In genomic region chr12:25958254-25959068, GRCh38 we compare ENCODE assay signal across 8 cellular contexts. TPM values are rescaled to one million over a fixed set of nuclear protein-coding genes. Genes with fewer than 3 reads are reported as not detected.
A peak's percentile ranks its signal among the peaks of the same experiment; 100 is the strongest.
DNase-seq lines count a peak whose midpoint lies in the region; ATAC-seq and TF ChIP-seq lines count a peak whose summit lies in the region.

A gene with protein sequence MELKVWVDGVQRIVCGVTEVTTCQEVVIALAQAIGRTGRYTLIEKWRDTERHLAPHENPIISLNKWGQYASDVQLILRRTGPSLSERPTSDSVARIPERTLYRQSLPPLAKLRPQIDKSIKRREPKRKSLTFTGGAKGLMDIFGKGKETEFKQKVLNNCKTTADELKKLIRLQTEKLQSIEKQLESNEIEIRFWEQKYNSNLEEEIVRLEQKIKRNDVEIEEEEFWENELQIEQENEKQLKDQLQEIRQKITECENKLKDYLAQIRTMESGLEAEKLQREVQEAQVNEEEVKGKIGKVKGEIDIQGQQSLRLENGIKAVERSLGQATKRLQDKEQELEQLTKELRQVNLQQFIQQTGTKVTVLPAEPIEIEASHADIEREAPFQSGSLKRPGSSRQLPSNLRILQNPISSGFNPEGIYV (plus strand): TSS chr12:25958682. CDS start chr12:26055344, 96,662 bp downstream.

- peak within 1 kb of the TSS; percentile 85 for H3K4me3 Mint-ChIP-seq in T-helper 1 cell treated with Interleukin-12 subunit alpha and Interleukin-12 subunit beta and Interleukin-4 antibody, amounts not matched to agents 30 μg/mL and 1 μg/mL, for 36 hours
- peak within 1 kb of the TSS; percentile 81 for H3K4me3 Mint-ChIP-seq in T-helper 17 cell
- peak within 1 kb of the TSS; percentile 80 for H3K4me3 Mint-ChIP-seq in stimulated activated naive CD8-positive, alpha-beta T cell treated with anti-CD3 and anti-CD28 coated beads, Interleukin-15, Interleukin-2, amounts not matched to agents 100 ng/mL and 50 ng/mL, for 24 hours

- in situ Hi-C loops in KBM-7 (cut with MboI; ENCODE audit: low pct_unique_long_range_greater_than_20kb, low sequenced_read_pairs): no loop called here

- H3K9me3 Mint-ChIP-seq in T-helper 1 cell treated with Interleukin-12 subunit alpha and Interleukin-12 subunit beta and Interleukin-4 antibody, amounts not matched to agents 30 μg/mL and 1 μg/mL, for 36 hours: no peaks in the 10 kb centered on the region
- H3K9me3 Mint-ChIP-seq in stimulated activated naive CD8-positive, alpha-beta T cell treated with anti-CD3 and anti-CD28 coated beads, Interleukin-15, Interleukin-2, amounts not matched to agents 100 ng/mL and 50 ng/mL, for 24 hours: no peaks in the 10 kb centered on the region

- ATAC-seq in GM21825 (IDR thresholded peaks at IDR 0.05; ENCODE audit: unreplicated experiment): peak; percentile 91
- peak; percentile 36 for ATAC-seq in T-helper 17 cell

- no peaks in the 10 kb centered on the region for H3K9me3 ChIP-seq in T-helper 17 cell (ENCODE audit: control insufficient read depth, low read length, poor library complexity, severe bottlenecking)
- H3K9me3 ChIP-seq in ectodermal cell (ENCODE audit: control insufficient read depth, low read length): no peaks in the 10 kb centered on the region
- no peaks in the 10 kb centered on the region for H3K9me3 ChIP-seq in liver (ENCODE audit: control insufficient read depth in 4 of 4, low read length in 3 of 4)

- WGBS in ectodermal cell, 2 experiments: 0% methylated on average over 140 of the region's 140 CpGs
- under 1% methylated on average over 140 of the region's 140 CpGs for WGBS in liver

- no peak for TF ChIP-seq CTCF in liver (IDR thresholded peaks at IDR 0.05; ENCODE audit: low read depth, low read length, missing input control)

- peaks cover 65% of the 10 kb centered on the region for H3K27me3 Mint-ChIP-seq in T-helper 1 cell treated with Interleukin-12 subunit alpha and Interleukin-12 subunit beta and Interleukin-4 antibody, amounts not matched to agents 30 μg/mL and 1 μg/mL, for 36 hours (ENCODE audit: low read depth)
- H3K27me3 Mint-ChIP-seq in T-helper 17 cell: peaks cover 82% of the 10 kb centered on the region
- peaks cover 75% of the 10 kb centered on the region for H3K27me3 Mint-ChIP-seq in stimulated activated naive CD8-positive, alpha-beta T cell treated with anti-CD3 and anti-CD28 coated beads, Interleukin-15, Interleukin-2, amounts not matched to agents 100 ng/mL and 50 ng/mL, for 24 hours

- H3K36me3 ChIP-seq in ectodermal cell (ENCODE audit: control insufficient read depth, insufficient read depth, low read length) (peaks cover 2% of the 10 kb centered on the region), liver (ENCODE audit: control insufficient read depth in 4 of 4, insufficient read depth in 3 of 4, low read depth in 1 of 4, low read length in 3 of 4) (peaks cover 0 to 5% (median 3%) of the 10 kb centered on the region in 4 donors)

- DNase-seq in T-helper 1 cell: no peak
- peak; percentile 40 for DNase-seq in KBM-7
- no peak for DNase-seq in T-helper 17 cell

- H3K27me3 ChIP-seq in ectodermal cell (ENCODE audit: control insufficient read depth, insufficient read depth, low read length, poor library complexity, severe bottlenecking) (no peaks in the 10 kb centered on the region), liver (ENCODE audit: control insufficient read depth in 4 of 4, insufficient read depth in 4 of 4, low read length in 3 of 4) (no peaks in the 10 kb centered on the region)

- H3K4me1 ChIP-seq in ectodermal cell (ENCODE audit: control insufficient read depth, insufficient read depth, low read length) (peaks cover 7% of the 10 kb centered on the region), liver (ENCODE audit: control insufficient read depth in 4 of 4, insufficient read depth in 4 of 4, low read length in 3 of 4) (peaks cover 2 to 17% (median 13%) of the 10 kb centered on the region in 4 donors)

- H3K4me3 ChIP-seq in ectodermal cell (ENCODE audit: insufficient read depth, low read depth, low read length) (peak within 1 kb of the TSS; percentile 94), liver (ENCODE audit: low read depth in 1 of 3, low read length in 3 of 3) (peak within 1 kb of the TSS; percentile 83 to 98 (median 93))

- peaks cover 10% of the 10 kb centered on the region for H3K4me1 Mint-ChIP-seq in T-helper 1 cell treated with Interleukin-12 subunit alpha and Interleukin-12 subunit beta and Interleukin-4 antibody, amounts not matched to agents 30 μg/mL and 1 μg/mL, for 36 hours (ENCODE audit: low read depth)
- H3K4me1 Mint-ChIP-seq in T-helper 17 cell: peaks cover 13% of the 10 kb centered on the region
- peaks cover 16% of the 10 kb centered on the region for H3K4me1 Mint-ChIP-seq in stimulated activated naive CD8-positive, alpha-beta T cell treated with anti-CD3 and anti-CD28 coated beads, Interleukin-15, Interleukin-2, amounts not matched to agents 100 ng/mL and 50 ng/mL, for 24 hours (ENCODE audit: low read depth)

- no peaks in the 10 kb centered on the region for H3K36me3 Mint-ChIP-seq in T-helper 1 cell treated with Interleukin-12 subunit alpha and Interleukin-12 subunit beta and Interleukin-4 antibody, amounts not matched to agents 30 μg/mL and 1 μg/mL, for 36 hours (ENCODE audit: low read depth)
- H3K36me3 Mint-ChIP-seq in T-helper 17 cell (ENCODE audit: low read depth): peaks cover 2% of the 10 kb centered on the region
- H3K36me3 Mint-ChIP-seq in stimulated activated naive CD8-positive, alpha-beta T cell treated with anti-CD3 and anti-CD28 coated beads, Interleukin-15, Interleukin-2, amounts not matched to agents 100 ng/mL and 50 ng/mL, for 24 hours (ENCODE audit: low read depth): no peaks in the 10 kb centered on the region

- TF ChIP-seq RAD21 in liver (IDR thresholded peaks at IDR 0.05): no peak

- no peak within 1 kb of the TSS for H3K27ac Mint-ChIP-seq in T-helper 1 cell treated with Interleukin-12 subunit alpha and Interleukin-12 subunit beta and Interleukin-4 antibody, amounts not matched to agents 30 μg/mL and 1 μg/mL, for 36 hours
- no peak within 1 kb of the TSS for H3K27ac Mint-ChIP-seq in T-helper 17 cell
- no peak within 1 kb of the TSS for H3K27ac Mint-ChIP-seq in stimulated activated naive CD8-positive, alpha-beta T cell treated with anti-CD3 and anti-CD28 coated beads, Interleukin-15, Interleukin-2, amounts not matched to agents 100 ng/mL and 50 ng/mL, for 24 hours

- H3K27ac ChIP-seq in ectodermal cell (ENCODE audit: insufficient read depth, low read depth, low read length, poor library complexity, severe bottlenecking) (peak within 1 kb of the TSS; percentile 91), liver (ENCODE audit: low read depth in 1 of 2, low read length in 2 of 2) (peak within 1 kb of the TSS; percentile 90 to 95)

- peak within 1 kb of the TSS; percentile 25 to 58 for H3K9ac ChIP-seq in liver (ENCODE audit: low read depth in 1 of 2, low read length in 2 of 2)

TF ChIP-seq in liver, 16 proteins besides CTCF, POLR2A, EP300 and RAD21 (continues in another document):
- TF ChIP-seq TAF1 (conservative IDR thresholded peaks at IDR 0.05): no peak
- TF ChIP-seq FOXA2 (IDR thresholded peaks at IDR 0.05): no peak
- no peak for TF ChIP-seq MAX (IDR thresholded peaks at IDR 0.05)
- TF ChIP-seq EGR1 (IDR thresholded peaks at IDR 0.05; ENCODE audit: low read depth in 2 of 2): no peak
- TF ChIP-seq ATF3 (IDR thresholded peaks at IDR 0.05): no peak
- TF ChIP-seq YY1 (IDR thresholded peaks at IDR 0.05): no peak
- TF ChIP-seq RXRA (IDR thresholded peaks at IDR 0.05): no peak
- no peak for TF ChIP-seq GABPA (IDR thresholded peaks at IDR 0.05 in 1 of 2, conservative IDR thresholded peaks at IDR 0.05 in 1 of 2)
- no peak for TF ChIP-seq ZBTB33 (IDR thresholded peaks at IDR 0.05)
- no peak for TF ChIP-seq NR2F2 (IDR thresholded peaks at IDR 0.05)

RNA-seq across cellular contexts. Expression of the gene that starts here (rescaled TPM):
- total RNA-seq in T-helper 17 cell (under 1 TPM in 1 of 2 donors, not detected in 1; 0.05 TPM), liver (1 to 10 TPM; 4.2 to 9.4 TPM)
- 36.3 TPM for polyA plus RNA-seq in ectodermal cell (2013, experiment 1 of 4)
- polyA plus RNA-seq in ectodermal cell (2013, experiment 2 of 4): 40.2 TPM
- polyA plus RNA-seq in ectodermal cell (2013, experiment 3 of 4): 30.6 TPM
- polyA plus RNA-seq in ectodermal cell (2013, experiment 4 of 4): 34.7 TPM
- polyA plus RNA-seq in liver: 1 to 10 TPM; 1.7 to 2.4 TPM

Comparison
In these comparisons a context has a peak if more than half of its experiments do, and no peak if none do; other contexts are left out.
1. RNA of the gene that starts here (total RNA-seq): 4.2 to 9.4 TPM in liver; 0.05 TPM in T-helper 17 cell; every median in the first group is over 4 times any median in the second.
2. Peak in ATAC-seq in T-helper 17 cell; RNA of the gene not detected or under 1 TPM.
3. Peak in every context shown above with its lines, with median percentiles within 50 percentile points of each other: H3K4me3 Mint-ChIP-seq.